1 cellular context compared by ENCODE assay signal in the genomic region with DNA sequence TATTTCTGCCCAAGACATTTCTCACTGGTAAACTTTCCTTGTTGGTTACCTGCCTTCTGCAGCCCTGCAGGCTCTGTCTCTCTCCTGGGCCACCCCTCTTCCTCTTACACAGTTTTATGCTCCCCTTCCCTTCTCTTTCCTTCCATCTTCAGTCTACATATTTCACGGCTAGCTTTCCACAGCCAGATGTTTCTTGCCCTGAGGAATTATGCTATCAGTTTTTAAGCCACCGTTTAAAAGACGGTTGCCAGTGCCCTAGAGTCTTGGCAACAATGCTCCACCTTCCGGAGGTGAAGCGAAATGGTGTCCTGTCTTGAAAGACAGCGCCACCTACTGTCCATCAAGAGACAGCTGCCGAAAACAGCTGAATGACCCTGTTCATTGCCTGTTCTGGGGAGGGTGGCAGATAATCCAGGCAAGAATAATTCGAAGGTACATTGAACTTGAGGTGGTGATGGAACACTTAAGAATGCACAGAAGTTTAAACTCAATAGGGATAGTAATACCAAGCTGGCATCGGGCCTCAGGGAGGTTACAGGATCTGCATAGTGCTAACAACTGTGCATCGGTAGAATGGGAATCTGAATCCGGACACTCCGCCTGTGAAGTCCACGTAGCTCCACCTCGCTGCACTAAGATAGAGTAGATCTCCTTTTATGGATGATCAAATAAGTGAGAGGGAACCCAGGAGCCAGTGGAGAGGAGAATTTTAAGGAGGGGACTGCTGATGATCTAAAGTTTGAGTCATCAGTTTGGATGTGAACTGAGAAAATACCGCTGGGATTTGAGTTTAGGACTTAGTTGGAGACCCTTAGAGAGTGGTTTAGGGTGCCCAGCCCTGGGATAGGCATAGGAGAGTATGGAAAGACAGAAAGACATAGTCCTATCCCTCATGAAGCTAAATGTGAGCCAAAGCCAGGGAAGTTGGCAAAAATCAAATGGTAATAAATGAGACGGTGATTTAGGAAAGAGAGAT.
TF ChIP-seq lines count a peak whose summit lies in the region.

No MANE protein-coding gene starts in this region.

TF ChIP-seq in K562, 482 proteins besides CTCF, POLR2A, EP300 and RAD21 (continued from another document and continues in another):
- no peak for TF ChIP-seq ZBTB7A (IDR thresholded peaks at IDR 0.05; ENCODE audit: borderline replicate concordance, control insufficient read depth, low read depth, low read length)
- TF ChIP-seq DACH1 (IDR thresholded peaks at IDR 0.05; ENCODE audit: partially characterized antibody), result peak; percentile 62
- no peak for TF ChIP-seq TFE3 (CRISPR knock-in tag; IDR thresholded peaks at IDR 0.05)
- TF ChIP-seq DMBX1 (CRISPR knock-in tag; IDR thresholded peaks at IDR 0.05; ENCODE audit: borderline replicate concordance), result no peak
- TF ChIP-seq ESRRB (CRISPR knock-in tag; IDR thresholded peaks at IDR 0.05; ENCODE audit: borderline replicate concordance), result no peak
- TF ChIP-seq, protein P1, sequence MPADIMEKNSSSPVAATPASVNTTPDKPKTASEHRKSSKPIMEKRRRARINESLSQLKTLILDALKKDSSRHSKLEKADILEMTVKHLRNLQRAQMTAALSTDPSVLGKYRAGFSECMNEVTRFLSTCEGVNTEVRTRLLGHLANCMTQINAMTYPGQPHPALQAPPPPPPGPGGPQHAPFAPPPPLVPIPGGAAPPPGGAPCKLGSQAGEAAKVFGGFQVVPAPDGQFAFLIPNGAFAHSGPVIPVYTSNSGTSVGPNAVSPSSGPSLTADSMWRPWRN (IDR thresholded peaks at IDR 0.05; ENCODE audit: low read depth), result no peak
- no peak for TF ChIP-seq ZNF224 (CRISPR knock-in tag; IDR thresholded peaks at IDR 0.05)
- TF ChIP-seq MCM3 (IDR thresholded peaks at IDR 0.05), result no peak
- no peak for TF ChIP-seq SIRT6 (IDR thresholded peaks at IDR 0.05; ENCODE audit: low read depth, low read length)
- TF ChIP-seq TRIM24 (IDR thresholded peaks at IDR 0.05), result no peak
- TF ChIP-seq, protein P2, sequence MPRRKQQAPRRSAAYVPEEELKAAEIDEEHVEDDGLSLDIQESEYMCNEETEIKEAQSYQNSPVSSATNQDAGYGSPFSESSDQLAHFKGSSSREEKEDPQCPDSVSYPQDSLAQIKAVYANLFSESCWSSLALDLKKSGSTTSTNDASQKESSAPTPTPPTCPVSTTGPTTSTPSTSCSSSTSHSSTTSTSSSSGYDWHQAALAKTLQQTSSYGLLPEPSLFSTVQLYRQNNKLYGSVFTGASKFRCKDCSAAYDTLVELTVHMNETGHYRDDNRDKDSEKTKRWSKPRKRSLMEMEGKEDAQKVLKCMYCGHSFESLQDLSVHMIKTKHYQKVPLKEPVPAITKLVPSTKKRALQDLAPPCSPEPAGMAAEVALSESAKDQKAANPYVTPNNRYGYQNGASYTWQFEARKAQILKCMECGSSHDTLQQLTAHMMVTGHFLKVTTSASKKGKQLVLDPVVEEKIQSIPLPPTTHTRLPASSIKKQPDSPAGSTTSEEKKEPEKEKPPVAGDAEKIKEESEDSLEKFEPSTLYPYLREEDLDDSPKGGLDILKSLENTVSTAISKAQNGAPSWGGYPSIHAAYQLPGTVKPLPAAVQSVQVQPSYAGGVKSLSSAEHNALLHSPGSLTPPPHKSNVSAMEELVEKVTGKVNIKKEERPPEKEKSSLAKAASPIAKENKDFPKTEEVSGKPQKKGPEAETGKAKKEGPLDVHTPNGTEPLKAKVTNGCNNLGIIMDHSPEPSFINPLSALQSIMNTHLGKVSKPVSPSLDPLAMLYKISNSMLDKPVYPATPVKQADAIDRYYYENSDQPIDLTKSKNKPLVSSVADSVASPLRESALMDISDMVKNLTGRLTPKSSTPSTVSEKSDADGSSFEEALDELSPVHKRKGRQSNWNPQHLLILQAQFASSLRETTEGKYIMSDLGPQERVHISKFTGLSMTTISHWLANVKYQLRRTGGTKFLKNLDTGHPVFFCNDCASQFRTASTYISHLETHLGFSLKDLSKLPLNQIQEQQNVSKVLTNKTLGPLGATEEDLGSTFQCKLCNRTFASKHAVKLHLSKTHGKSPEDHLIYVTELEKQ (CRISPR knock-in tag; IDR thresholded peaks at IDR 0.05), result no peak
- TF ChIP-seq RHOXF2B (CRISPR knock-in tag; conservative IDR thresholded peaks at IDR 0.05), result no peak
- TF ChIP-seq PHB (CRISPR knock-in tag; IDR thresholded peaks at IDR 0.05), result no peak
- TF ChIP-seq, protein P3, sequence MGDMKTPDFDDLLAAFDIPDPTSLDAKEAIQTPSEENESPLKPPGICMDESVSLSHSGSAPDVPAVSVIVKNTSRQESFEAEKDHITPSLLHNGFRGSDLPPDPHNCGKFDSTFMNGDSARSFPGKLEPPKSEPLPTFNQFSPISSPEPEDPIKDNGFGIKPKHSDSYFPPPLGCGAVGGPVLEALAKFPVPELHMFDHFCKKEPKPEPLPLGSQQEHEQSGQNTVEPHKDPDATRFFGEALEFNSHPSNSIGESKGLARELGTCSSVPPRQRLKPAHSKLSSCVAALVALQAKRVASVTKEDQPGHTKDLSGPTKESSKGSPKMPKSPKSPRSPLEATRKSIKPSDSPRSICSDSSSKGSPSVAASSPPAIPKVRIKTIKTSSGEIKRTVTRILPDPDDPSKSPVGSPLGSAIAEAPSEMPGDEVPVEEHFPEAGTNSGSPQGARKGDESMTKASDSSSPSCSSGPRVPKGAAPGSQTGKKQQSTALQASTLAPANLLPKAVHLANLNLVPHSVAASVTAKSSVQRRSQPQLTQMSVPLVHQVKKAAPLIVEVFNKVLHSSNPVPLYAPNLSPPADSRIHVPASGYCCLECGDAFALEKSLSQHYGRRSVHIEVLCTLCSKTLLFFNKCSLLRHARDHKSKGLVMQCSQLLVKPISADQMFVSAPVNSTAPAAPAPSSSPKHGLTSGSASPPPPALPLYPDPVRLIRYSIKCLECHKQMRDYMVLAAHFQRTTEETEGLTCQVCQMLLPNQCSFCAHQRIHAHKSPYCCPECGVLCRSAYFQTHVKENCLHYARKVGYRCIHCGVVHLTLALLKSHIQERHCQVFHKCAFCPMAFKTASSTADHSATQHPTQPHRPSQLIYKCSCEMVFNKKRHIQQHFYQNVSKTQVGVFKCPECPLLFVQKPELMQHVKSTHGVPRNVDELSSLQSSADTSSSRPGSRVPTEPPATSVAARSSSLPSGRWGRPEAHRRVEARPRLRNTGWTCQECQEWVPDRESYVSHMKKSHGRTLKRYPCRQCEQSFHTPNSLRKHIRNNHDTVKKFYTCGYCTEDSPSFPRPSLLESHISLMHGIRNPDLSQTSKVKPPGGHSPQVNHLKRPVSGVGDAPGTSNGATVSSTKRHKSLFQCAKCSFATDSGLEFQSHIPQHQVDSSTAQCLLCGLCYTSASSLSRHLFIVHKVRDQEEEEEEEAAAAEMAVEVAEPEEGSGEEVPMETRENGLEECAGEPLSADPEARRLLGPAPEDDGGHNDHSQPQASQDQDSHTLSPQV (IDR thresholded peaks at IDR 0.05), result no peak
- peak; percentile 30; the same call in 1 of the 2 replicates for TF ChIP-seq MYC (IDR thresholded peaks at IDR 0.05; ENCODE audit: low read depth, low read length)
- no peak for TF ChIP-seq MYC (CRISPR knock-in tag; IDR thresholded peaks at IDR 0.05; ENCODE audit: borderline replicate concordance, low read depth)
- no peak for TF ChIP-seq PCBP2 (IDR thresholded peaks at IDR 0.05; ENCODE audit: low read depth, low read length, poor library complexity, severe bottlenecking)
- TF ChIP-seq TEAD4 (IDR thresholded peaks at IDR 0.05; ENCODE audit: low read length), result peak; percentile 38; the same call in 1 of the 2 replicates
- TF ChIP-seq TEAD4 (CRISPR knock-in tag; IDR thresholded peaks at IDR 0.05; ENCODE audit: borderline replicate concordance), result no peak
- TF ChIP-seq SMARCE1 (IDR thresholded peaks at IDR 0.05), result 0 out of 2 replicates have a peak, but pooled peaks have one; percentile 24
- TF ChIP-seq E2F3 (CRISPR knock-in tag; IDR thresholded peaks at IDR 0.05), result no peak
- TF ChIP-seq HIVEP1 (CRISPR knock-in tag; IDR thresholded peaks at IDR 0.05), result no peak
- TF ChIP-seq ZNF174 (CRISPR knock-in tag; IDR thresholded peaks at IDR 0.05), result no peak
- TF ChIP-seq ETV6 (IDR thresholded peaks at IDR 0.05; ENCODE audit: borderline replicate concordance in 1 of 2, low read depth in 2 of 2, low read length in 1 of 2), result no peak
- no peak for TF ChIP-seq ETV6 (CRISPR knock-in tag; IDR thresholded peaks at IDR 0.05; ENCODE audit: borderline replicate concordance)
- TF ChIP-seq GATAD2A (IDR thresholded peaks at IDR 0.05), result no peak
- TF ChIP-seq HCFC1 (IDR thresholded peaks at IDR 0.05; ENCODE audit: low read depth, low read length), result peak; percentile 15; the same call in 1 of the 2 replicates
- no peak for TF ChIP-seq SAP30 (IDR thresholded peaks at IDR 0.05; ENCODE audit: borderline replicate concordance, insufficient read depth, low read depth, low read length, poor library complexity, severe bottlenecking)
- TF ChIP-seq ZNF124 (CRISPR knock-in tag; IDR thresholded peaks at IDR 0.05), result no peak
- TF ChIP-seq, protein P4, sequence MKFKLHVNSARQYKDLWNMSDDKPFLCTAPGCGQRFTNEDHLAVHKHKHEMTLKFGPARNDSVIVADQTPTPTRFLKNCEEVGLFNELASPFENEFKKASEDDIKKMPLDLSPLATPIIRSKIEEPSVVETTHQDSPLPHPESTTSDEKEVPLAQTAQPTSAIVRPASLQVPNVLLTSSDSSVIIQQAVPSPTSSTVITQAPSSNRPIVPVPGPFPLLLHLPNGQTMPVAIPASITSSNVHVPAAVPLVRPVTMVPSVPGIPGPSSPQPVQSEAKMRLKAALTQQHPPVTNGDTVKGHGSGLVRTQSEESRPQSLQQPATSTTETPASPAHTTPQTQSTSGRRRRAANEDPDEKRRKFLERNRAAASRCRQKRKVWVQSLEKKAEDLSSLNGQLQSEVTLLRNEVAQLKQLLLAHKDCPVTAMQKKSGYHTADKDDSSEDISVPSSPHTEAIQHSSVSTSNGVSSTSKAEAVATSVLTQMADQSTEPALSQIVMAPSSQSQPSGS (CRISPR knock-in tag; IDR thresholded peaks at IDR 0.05), result no peak
- TF ChIP-seq BHLHE40 (IDR thresholded peaks at IDR 0.05; ENCODE audit: low read length), result no peak
- peak; percentile 64 for TF ChIP-seq ZEB2 (IDR thresholded peaks at IDR 0.05)
- no peak for TF ChIP-seq POLR2AphosphoS5 (IDR thresholded peaks at IDR 0.05; ENCODE audit: control insufficient read depth, insufficient read depth, low read depth, low read length)
- TF ChIP-seq ATF4 (CRISPR knock-in tag; IDR thresholded peaks at IDR 0.05), result no peak
- peak in 1 of 2 experiments; percentile 94; a peak in 2 of 4 replicates for TF ChIP-seq MLLT1 (IDR thresholded peaks at IDR 0.05)
- peak; percentile 34; the same call in 1 of the 2 replicates for TF ChIP-seq CXXC5 (CRISPR knock-in tag; IDR thresholded peaks at IDR 0.05)
- TF ChIP-seq SRF (CRISPR knock-in tag; IDR thresholded peaks at IDR 0.05), result no peak
- TF ChIP-seq ZNF551 (CRISPR knock-in tag; IDR thresholded peaks at IDR 0.05), result no peak
- TF ChIP-seq ZBTB1 (CRISPR knock-in tag; IDR thresholded peaks at IDR 0.05; ENCODE audit: borderline replicate concordance, low read depth), result no peak
- TF ChIP-seq ZNF449 (CRISPR knock-in tag; IDR thresholded peaks at IDR 0.05), result no peak
- no peak for TF ChIP-seq MAFG (tag; conservative IDR thresholded peaks at IDR 0.05)
- 0 out of 2 replicates have a peak, but pooled peaks have one; percentile 43 for TF ChIP-seq SMARCA5 (IDR thresholded peaks at IDR 0.05)
- TF ChIP-seq BRCA1 (IDR thresholded peaks at IDR 0.05), result no peak
- no peak for TF ChIP-seq BRCA1 (CRISPR knock-in tag; IDR thresholded peaks at IDR 0.05)
- TF ChIP-seq IRF1 (CRISPR knock-in tag; IDR thresholded peaks at IDR 0.05; ENCODE audit: borderline replicate concordance), result no peak
- TF ChIP-seq NONO (IDR thresholded peaks at IDR 0.05; ENCODE audit: low read depth in 2 of 2, low read length in 1 of 2), result no peak
